Comparison of ENCODE assay signal across 1 cellular context in the genomic region with DNA sequence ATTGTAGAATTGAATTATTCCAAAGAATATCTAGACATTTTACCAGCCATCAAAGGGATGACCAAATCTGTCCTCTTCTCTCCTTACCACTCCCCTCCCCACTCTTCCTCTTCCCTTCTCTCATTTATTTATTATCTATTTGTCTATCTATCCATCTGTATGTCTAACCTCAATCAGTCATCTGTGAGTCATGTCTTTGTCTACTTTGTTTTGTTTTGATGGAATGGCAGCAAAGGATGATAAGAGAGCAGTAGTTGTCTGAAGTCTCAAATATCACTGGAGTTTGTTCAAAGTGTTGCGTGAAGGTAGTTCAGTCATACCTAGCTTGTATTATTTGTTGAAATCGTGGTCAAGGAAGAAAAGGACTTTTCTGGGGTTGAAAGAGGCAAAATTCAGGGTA.
TF ChIP-seq lines count a peak whose summit lies in the region.

No MANE protein-coding gene starts in this region.

TF ChIP-seq in K562, 482 proteins besides CTCF, POLR2A, EP300 and RAD21 (continued from another document):
- TF ChIP-seq, protein P1, sequence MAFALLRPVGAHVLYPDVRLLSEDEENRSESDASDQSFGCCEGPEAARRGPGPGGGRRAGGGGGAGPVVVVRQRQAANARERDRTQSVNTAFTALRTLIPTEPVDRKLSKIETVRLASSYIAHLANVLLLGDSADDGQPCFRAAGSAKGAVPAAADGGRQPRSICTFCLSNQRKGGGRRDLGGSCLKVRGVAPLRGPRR (CRISPR knock-in tag; IDR thresholded peaks at IDR 0.05), result no peak
- TF ChIP-seq DACH1 (IDR thresholded peaks at IDR 0.05; ENCODE audit: partially characterized antibody), result peak; percentile 24
- no peak for TF ChIP-seq DDX20 (tag; IDR thresholded peaks at IDR 0.05; ENCODE audit: low read depth)
- peak; percentile 78; the same call in 1 of the 2 replicates for TF ChIP-seq JUND (IDR thresholded peaks at IDR 0.05; ENCODE audit: borderline replicate concordance, low read depth, low read length)
- TF ChIP-seq JUND (tag; IDR thresholded peaks at IDR 0.05; ENCODE audit: borderline replicate concordance, low read depth, low read length), result peak; percentile 63; the same call in 1 of the 3 replicates
- no peak for TF ChIP-seq NR2C2 (CRISPR knock-in tag; IDR thresholded peaks at IDR 0.05)
- TF ChIP-seq NR2C2 (tag; IDR thresholded peaks at IDR 0.05), result no peak
- TF ChIP-seq, protein P2, sequence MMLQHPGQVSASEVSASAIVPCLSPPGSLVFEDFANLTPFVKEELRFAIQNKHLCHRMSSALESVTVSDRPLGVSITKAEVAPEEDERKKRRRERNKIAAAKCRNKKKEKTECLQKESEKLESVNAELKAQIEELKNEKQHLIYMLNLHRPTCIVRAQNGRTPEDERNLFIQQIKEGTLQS (IDR thresholded peaks at IDR 0.05), result peak; percentile 45; the same call in 1 of the 2 replicates
- TF ChIP-seq, protein P2 (CRISPR knock-in tag; conservative IDR thresholded peaks at IDR 0.05), result no peak
- TF ChIP-seq MAFF (IDR thresholded peaks at IDR 0.05; ENCODE audit: low read length), result no peak
- TF ChIP-seq GTF2F1 (IDR thresholded peaks at IDR 0.05; ENCODE audit: low read depth, low read length), result no peak
- no peak for TF ChIP-seq TRIM28 (IDR thresholded peaks at IDR 0.05)
- no peak for TF ChIP-seq ZNF583 (CRISPR knock-in tag; IDR thresholded peaks at IDR 0.05)
- TF ChIP-seq SMARCA4 (IDR thresholded peaks at IDR 0.05), result peak; percentile 65; the same call in 1 of the 2 replicates
- TF ChIP-seq POLR3A (IDR thresholded peaks at IDR 0.05; ENCODE audit: borderline replicate concordance, extremely low read depth, insufficient read depth, insufficient read length), result no peak
- TF ChIP-seq MCM5 (IDR thresholded peaks at IDR 0.05; ENCODE audit: low read depth), result no peak
- no peak for TF ChIP-seq SRSF7 (optimal IDR thresholded peaks at IDR 0.05; ENCODE audit: low read depth, low read length)
- TF ChIP-seq, protein P3, sequence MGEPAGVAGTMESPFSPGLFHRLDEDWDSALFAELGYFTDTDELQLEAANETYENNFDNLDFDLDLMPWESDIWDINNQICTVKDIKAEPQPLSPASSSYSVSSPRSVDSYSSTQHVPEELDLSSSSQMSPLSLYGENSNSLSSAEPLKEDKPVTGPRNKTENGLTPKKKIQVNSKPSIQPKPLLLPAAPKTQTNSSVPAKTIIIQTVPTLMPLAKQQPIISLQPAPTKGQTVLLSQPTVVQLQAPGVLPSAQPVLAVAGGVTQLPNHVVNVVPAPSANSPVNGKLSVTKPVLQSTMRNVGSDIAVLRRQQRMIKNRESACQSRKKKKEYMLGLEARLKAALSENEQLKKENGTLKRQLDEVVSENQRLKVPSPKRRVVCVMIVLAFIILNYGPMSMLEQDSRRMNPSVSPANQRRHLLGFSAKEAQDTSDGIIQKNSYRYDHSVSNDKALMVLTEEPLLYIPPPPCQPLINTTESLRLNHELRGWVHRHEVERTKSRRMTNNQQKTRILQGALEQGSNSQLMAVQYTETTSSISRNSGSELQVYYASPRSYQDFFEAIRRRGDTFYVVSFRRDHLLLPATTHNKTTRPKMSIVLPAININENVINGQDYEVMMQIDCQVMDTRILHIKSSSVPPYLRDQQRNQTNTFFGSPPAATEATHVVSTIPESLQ (CRISPR knock-in tag; IDR thresholded peaks at IDR 0.05), result no peak
- TF ChIP-seq SMARCB1 (IDR thresholded peaks at IDR 0.05; ENCODE audit: insufficient read length, low read depth), result no peak
- TF ChIP-seq, protein P4, sequence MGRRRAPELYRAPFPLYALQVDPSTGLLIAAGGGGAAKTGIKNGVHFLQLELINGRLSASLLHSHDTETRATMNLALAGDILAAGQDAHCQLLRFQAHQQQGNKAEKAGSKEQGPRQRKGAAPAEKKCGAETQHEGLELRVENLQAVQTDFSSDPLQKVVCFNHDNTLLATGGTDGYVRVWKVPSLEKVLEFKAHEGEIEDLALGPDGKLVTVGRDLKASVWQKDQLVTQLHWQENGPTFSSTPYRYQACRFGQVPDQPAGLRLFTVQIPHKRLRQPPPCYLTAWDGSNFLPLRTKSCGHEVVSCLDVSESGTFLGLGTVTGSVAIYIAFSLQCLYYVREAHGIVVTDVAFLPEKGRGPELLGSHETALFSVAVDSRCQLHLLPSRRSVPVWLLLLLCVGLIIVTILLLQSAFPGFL (CRISPR knock-in tag; IDR thresholded peaks at IDR 0.05), result no peak
- TF ChIP-seq, protein P5, sequence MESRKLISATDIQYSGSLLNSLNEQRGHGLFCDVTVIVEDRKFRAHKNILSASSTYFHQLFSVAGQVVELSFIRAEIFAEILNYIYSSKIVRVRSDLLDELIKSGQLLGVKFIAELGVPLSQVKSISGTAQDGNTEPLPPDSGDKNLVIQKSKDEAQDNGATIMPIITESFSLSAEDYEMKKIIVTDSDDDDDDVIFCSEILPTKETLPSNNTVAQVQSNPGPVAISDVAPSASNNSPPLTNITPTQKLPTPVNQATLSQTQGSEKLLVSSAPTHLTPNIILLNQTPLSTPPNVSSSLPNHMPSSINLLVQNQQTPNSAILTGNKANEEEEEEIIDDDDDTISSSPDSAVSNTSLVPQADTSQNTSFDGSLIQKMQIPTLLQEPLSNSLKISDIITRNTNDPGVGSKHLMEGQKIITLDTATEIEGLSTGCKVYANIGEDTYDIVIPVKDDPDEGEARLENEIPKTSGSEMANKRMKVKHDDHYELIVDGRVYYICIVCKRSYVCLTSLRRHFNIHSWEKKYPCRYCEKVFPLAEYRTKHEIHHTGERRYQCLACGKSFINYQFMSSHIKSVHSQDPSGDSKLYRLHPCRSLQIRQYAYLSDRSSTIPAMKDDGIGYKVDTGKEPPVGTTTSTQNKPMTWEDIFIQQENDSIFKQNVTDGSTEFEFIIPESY (CRISPR knock-in tag; IDR thresholded peaks at IDR 0.05), result no peak
- TF ChIP-seq FOXJ2 (tag; IDR thresholded peaks at IDR 0.05), result no peak
- TF ChIP-seq SMARCE1 (IDR thresholded peaks at IDR 0.05), result peak; percentile 73; the same call in 1 of the 2 replicates
- TF ChIP-seq MTA1 (IDR thresholded peaks at IDR 0.05; ENCODE audit: borderline replicate concordance), result peak; percentile 46; the same call in 1 of the 2 replicates
- TF ChIP-seq EWSR1 (IDR thresholded peaks at IDR 0.05; ENCODE audit: borderline replicate concordance, low read depth, partially characterized antibody), result no peak
- TF ChIP-seq ZBED1 (IDR thresholded peaks at IDR 0.05), result no peak
- no peak for TF ChIP-seq ZNF707 (CRISPR knock-in tag; conservative IDR thresholded peaks at IDR 0.05)
- TF ChIP-seq NFATC3 (IDR thresholded peaks at IDR 0.05), result no peak
- no peak for TF ChIP-seq RFX7 (CRISPR knock-in tag; IDR thresholded peaks at IDR 0.05)
- TF ChIP-seq ZNF24 (IDR thresholded peaks at IDR 0.05), result no peak
- TF ChIP-seq ZNF174 (CRISPR knock-in tag; IDR thresholded peaks at IDR 0.05), result no peak
- no peak for TF ChIP-seq ZBTB17 (CRISPR knock-in tag; IDR thresholded peaks at IDR 0.05)
- peak; percentile 90 for TF ChIP-seq SOX6 (IDR thresholded peaks at IDR 0.05)
- TF ChIP-seq ZNF184 (CRISPR knock-in tag; IDR thresholded peaks at IDR 0.05), result no peak
- TF ChIP-seq ZNF778 (CRISPR knock-in tag; IDR thresholded peaks at IDR 0.05), result no peak
- no peak for TF ChIP-seq RBM14 (IDR thresholded peaks at IDR 0.05; ENCODE audit: borderline replicate concordance, insufficient read depth, low read depth, low read length)
- TF ChIP-seq, protein P6, sequence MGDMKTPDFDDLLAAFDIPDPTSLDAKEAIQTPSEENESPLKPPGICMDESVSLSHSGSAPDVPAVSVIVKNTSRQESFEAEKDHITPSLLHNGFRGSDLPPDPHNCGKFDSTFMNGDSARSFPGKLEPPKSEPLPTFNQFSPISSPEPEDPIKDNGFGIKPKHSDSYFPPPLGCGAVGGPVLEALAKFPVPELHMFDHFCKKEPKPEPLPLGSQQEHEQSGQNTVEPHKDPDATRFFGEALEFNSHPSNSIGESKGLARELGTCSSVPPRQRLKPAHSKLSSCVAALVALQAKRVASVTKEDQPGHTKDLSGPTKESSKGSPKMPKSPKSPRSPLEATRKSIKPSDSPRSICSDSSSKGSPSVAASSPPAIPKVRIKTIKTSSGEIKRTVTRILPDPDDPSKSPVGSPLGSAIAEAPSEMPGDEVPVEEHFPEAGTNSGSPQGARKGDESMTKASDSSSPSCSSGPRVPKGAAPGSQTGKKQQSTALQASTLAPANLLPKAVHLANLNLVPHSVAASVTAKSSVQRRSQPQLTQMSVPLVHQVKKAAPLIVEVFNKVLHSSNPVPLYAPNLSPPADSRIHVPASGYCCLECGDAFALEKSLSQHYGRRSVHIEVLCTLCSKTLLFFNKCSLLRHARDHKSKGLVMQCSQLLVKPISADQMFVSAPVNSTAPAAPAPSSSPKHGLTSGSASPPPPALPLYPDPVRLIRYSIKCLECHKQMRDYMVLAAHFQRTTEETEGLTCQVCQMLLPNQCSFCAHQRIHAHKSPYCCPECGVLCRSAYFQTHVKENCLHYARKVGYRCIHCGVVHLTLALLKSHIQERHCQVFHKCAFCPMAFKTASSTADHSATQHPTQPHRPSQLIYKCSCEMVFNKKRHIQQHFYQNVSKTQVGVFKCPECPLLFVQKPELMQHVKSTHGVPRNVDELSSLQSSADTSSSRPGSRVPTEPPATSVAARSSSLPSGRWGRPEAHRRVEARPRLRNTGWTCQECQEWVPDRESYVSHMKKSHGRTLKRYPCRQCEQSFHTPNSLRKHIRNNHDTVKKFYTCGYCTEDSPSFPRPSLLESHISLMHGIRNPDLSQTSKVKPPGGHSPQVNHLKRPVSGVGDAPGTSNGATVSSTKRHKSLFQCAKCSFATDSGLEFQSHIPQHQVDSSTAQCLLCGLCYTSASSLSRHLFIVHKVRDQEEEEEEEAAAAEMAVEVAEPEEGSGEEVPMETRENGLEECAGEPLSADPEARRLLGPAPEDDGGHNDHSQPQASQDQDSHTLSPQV (IDR thresholded peaks at IDR 0.05), result no peak
- TF ChIP-seq, protein P7, sequence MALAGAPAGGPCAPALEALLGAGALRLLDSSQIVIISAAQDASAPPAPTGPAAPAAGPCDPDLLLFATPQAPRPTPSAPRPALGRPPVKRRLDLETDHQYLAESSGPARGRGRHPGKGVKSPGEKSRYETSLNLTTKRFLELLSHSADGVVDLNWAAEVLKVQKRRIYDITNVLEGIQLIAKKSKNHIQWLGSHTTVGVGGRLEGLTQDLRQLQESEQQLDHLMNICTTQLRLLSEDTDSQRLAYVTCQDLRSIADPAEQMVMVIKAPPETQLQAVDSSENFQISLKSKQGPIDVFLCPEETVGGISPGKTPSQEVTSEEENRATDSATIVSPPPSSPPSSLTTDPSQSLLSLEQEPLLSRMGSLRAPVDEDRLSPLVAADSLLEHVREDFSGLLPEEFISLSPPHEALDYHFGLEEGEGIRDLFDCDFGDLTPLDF (CRISPR knock-in tag; IDR thresholded peaks at IDR 0.05), result no peak
- TF ChIP-seq DPF2 (IDR thresholded peaks at IDR 0.05), result peak; percentile 60
- TF ChIP-seq FOSL1 (tag; conservative IDR thresholded peaks at IDR 0.05), result peak; percentile 84
- peak; percentile 61 for TF ChIP-seq ARID1B (IDR thresholded peaks at IDR 0.05)
- TF ChIP-seq, protein P8, sequence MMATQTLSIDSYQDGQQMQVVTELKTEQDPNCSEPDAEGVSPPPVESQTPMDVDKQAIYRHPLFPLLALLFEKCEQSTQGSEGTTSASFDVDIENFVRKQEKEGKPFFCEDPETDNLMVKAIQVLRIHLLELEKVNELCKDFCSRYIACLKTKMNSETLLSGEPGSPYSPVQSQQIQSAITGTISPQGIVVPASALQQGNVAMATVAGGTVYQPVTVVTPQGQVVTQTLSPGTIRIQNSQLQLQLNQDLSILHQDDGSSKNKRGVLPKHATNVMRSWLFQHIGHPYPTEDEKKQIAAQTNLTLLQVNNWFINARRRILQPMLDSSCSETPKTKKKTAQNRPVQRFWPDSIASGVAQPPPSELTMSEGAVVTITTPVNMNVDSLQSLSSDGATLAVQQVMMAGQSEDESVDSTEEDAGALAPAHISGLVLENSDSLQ (IDR thresholded peaks at IDR 0.05), result peak; percentile 44; the same call in 1 of the 2 replicates
- TF ChIP-seq, protein P9, sequence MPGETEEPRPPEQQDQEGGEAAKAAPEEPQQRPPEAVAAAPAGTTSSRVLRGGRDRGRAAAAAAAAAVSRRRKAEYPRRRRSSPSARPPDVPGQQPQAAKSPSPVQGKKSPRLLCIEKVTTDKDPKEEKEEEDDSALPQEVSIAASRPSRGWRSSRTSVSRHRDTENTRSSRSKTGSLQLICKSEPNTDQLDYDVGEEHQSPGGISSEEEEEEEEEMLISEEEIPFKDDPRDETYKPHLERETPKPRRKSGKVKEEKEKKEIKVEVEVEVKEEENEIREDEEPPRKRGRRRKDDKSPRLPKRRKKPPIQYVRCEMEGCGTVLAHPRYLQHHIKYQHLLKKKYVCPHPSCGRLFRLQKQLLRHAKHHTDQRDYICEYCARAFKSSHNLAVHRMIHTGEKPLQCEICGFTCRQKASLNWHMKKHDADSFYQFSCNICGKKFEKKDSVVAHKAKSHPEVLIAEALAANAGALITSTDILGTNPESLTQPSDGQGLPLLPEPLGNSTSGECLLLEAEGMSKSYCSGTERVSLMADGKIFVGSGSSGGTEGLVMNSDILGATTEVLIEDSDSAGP (CRISPR knock-in tag; IDR thresholded peaks at IDR 0.05), result no peak
- TF ChIP-seq ZFP30 (CRISPR knock-in tag; IDR thresholded peaks at IDR 0.05; ENCODE audit: borderline replicate concordance), result no peak
- TF ChIP-seq, protein P10, sequence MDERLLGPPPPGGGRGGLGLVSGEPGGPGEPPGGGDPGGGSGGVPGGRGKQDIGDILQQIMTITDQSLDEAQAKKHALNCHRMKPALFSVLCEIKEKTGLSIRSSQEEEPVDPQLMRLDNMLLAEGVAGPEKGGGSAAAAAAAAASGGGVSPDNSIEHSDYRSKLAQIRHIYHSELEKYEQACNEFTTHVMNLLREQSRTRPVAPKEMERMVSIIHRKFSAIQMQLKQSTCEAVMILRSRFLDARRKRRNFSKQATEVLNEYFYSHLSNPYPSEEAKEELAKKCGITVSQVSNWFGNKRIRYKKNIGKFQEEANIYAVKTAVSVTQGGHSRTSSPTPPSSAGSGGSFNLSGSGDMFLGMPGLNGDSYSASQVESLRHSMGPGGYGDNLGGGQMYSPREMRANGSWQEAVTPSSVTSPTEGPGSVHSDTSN (CRISPR knock-in tag; IDR thresholded peaks at IDR 0.05; ENCODE audit: low read depth), result no peak
- TF ChIP-seq, protein P10 (tag; conservative IDR thresholded peaks at IDR 0.05; ENCODE audit: low read depth), result peak; percentile 37; the same call in 1 of the 2 replicates
- no peak for TF ChIP-seq POLR2B (IDR thresholded peaks at IDR 0.05; ENCODE audit: low read depth, partially characterized antibody)
- TF ChIP-seq ATF7 (IDR thresholded peaks at IDR 0.05), result no peak
- no peak for TF ChIP-seq DMBX1 (CRISPR knock-in tag; IDR thresholded peaks at IDR 0.05; ENCODE audit: borderline replicate concordance)
- TF ChIP-seq KLF16 (IDR thresholded peaks at IDR 0.05), result no peak
- peak; percentile 11 for TF ChIP-seq TAF9B (IDR thresholded peaks at IDR 0.05; ENCODE audit: partially characterized antibody)
TF ChIP-seq in K562: peak in this region for 14.
